In genomic region chr5:43432486-43433365, GRCh38 we compare ENCODE assay signal across 1 cellular context.
TF ChIP-seq lines count a peak whose summit lies in the region.

No MANE protein-coding gene starts in this region.

TF ChIP-seq in HepG2, 621 proteins besides CTCF, POLR2A, EP300 and RAD21 (continued from another document and continues in another):
- no peak for TF ChIP-seq THAP7 (CRISPR knock-in tag; IDR thresholded peaks at IDR 0.05)
- TF ChIP-seq NFAT5 (CRISPR knock-in tag; IDR thresholded peaks at IDR 0.05), result no peak
- 0 out of 2 replicates have a peak, but pooled peaks have one; percentile 32 for TF ChIP-seq IRF9 (CRISPR knock-in tag; IDR thresholded peaks at IDR 0.05; ENCODE audit: borderline replicate concordance)
- peak; percentile 73; the same call in 1 of the 2 replicates for TF ChIP-seq KDM3A (CRISPR knock-in tag; IDR thresholded peaks at IDR 0.05; ENCODE audit: low read depth)
- TF ChIP-seq ZNF431 (CRISPR knock-in tag; IDR thresholded peaks at IDR 0.05; ENCODE audit: borderline replicate concordance, low read depth), result peak; percentile 68; the same call in 1 of the 2 replicates
- TF ChIP-seq PRPF4 (IDR thresholded peaks at IDR 0.05; ENCODE audit: low read depth, low read length, poor library complexity, severe bottlenecking), result no peak
- peak; percentile 99 for TF ChIP-seq FOXJ3 (CRISPR knock-in tag; IDR thresholded peaks at IDR 0.05; ENCODE audit: borderline replicate concordance)
- TF ChIP-seq RBM22 (optimal IDR thresholded peaks at IDR 0.05; ENCODE audit: low read length), result no peak
- peak; percentile 60; the same call in 1 of the 2 replicates for TF ChIP-seq NR2C2 (CRISPR knock-in tag; IDR thresholded peaks at IDR 0.05; ENCODE audit: borderline replicate concordance)
- TF ChIP-seq SP1 (IDR thresholded peaks at IDR 0.05), result no peak
- no peak for TF ChIP-seq SP1 (CRISPR knock-in tag; IDR thresholded peaks at IDR 0.05)
- peak; percentile 36; the same call in 1 of the 2 replicates for TF ChIP-seq HIVEP1 (CRISPR knock-in tag; IDR thresholded peaks at IDR 0.05)
- TF ChIP-seq TBX2 (CRISPR knock-in tag; IDR thresholded peaks at IDR 0.05; ENCODE audit: borderline replicate concordance), result peak; percentile 91
- TF ChIP-seq ZFP1 (CRISPR knock-in tag; IDR thresholded peaks at IDR 0.05), result peak; percentile 89; the same call in 1 of the 2 replicates
- TF ChIP-seq GATAD2A (CRISPR knock-in tag; IDR thresholded peaks at IDR 0.05), result peak; percentile 99
- TF ChIP-seq FOXM1 (CRISPR knock-in tag; IDR thresholded peaks at IDR 0.05), result no peak
- no peak for TF ChIP-seq ISX (CRISPR knock-in tag; conservative IDR thresholded peaks at IDR 0.05)
- peak; percentile 53 for TF ChIP-seq PHF20 (CRISPR knock-in tag; IDR thresholded peaks at IDR 0.05)
- peak; percentile 92; the same call in 1 of the 2 replicates for TF ChIP-seq MBD4 (IDR thresholded peaks at IDR 0.05; ENCODE audit: borderline replicate concordance, low read length)
- TF ChIP-seq HOXD1 (CRISPR knock-in tag; IDR thresholded peaks at IDR 0.05), result peak; percentile 81; the same call in 1 of the 2 replicates
- 0 out of 2 replicates have a peak, but pooled peaks have one; percentile 25 for TF ChIP-seq KDM2A (CRISPR knock-in tag; IDR thresholded peaks at IDR 0.05; ENCODE audit: borderline replicate concordance, low read depth)
- TF ChIP-seq ZNF335 (CRISPR knock-in tag; IDR thresholded peaks at IDR 0.05), result peak; percentile 67; the same call in 1 of the 2 replicates
- TF ChIP-seq ATF2 (CRISPR knock-in tag; IDR thresholded peaks at IDR 0.05), result peak; percentile 80
- peak; percentile 100 for TF ChIP-seq CEBPG (CRISPR knock-in tag; IDR thresholded peaks at IDR 0.05)
- peak; percentile 54 for TF ChIP-seq ZEB1 (IDR thresholded peaks at IDR 0.05; ENCODE audit: insufficient replicate concordance, low read depth)
- TF ChIP-seq STAT6 (CRISPR knock-in tag; IDR thresholded peaks at IDR 0.05; ENCODE audit: borderline replicate concordance), result peak; percentile 80; the same call in 1 of the 2 replicates
- peak; percentile 79 for TF ChIP-seq HOXA5 (CRISPR knock-in tag; IDR thresholded peaks at IDR 0.05)
- TF ChIP-seq MIXL1 (CRISPR knock-in tag; IDR thresholded peaks at IDR 0.05), result peak; percentile 90; the same call in 1 of the 2 replicates
- 0 out of 2 replicates have a peak, but pooled peaks have one; percentile 23 for TF ChIP-seq ZSCAN25 (CRISPR knock-in tag; IDR thresholded peaks at IDR 0.05)
- no peak for TF ChIP-seq ZNF160 (CRISPR knock-in tag; IDR thresholded peaks at IDR 0.05)
- peak; percentile 88; the same call in 1 of the 2 replicates for TF ChIP-seq NFKBIZ (CRISPR knock-in tag; IDR thresholded peaks at IDR 0.05)
- peak; percentile 58; the same call in 1 of the 2 replicates for TF ChIP-seq ZMYM2 (CRISPR knock-in tag; IDR thresholded peaks at IDR 0.05)
- peak; percentile 21; the same call in 1 of the 2 replicates for TF ChIP-seq SP5 (CRISPR knock-in tag; IDR thresholded peaks at IDR 0.05; ENCODE audit: borderline replicate concordance, low read depth)
- peak; percentile 96; the same call in 1 of the 2 replicates for TF ChIP-seq CBX5 (CRISPR knock-in tag; IDR thresholded peaks at IDR 0.05; ENCODE audit: borderline replicate concordance)
- 0 out of 2 replicates have a peak, but pooled peaks have one; percentile 69 for TF ChIP-seq TP53 (CRISPR knock-in tag; conservative IDR thresholded peaks at IDR 0.05)
- TF ChIP-seq ZFP90 (CRISPR knock-in tag; IDR thresholded peaks at IDR 0.05; ENCODE audit: borderline replicate concordance), result 0 out of 2 replicates have a peak, but pooled peaks have one; percentile 40
- peak; percentile 22 for TF ChIP-seq ZNF781 (CRISPR knock-in tag; IDR thresholded peaks at IDR 0.05; ENCODE audit: borderline replicate concordance, not compliant biosample characterization)
- TF ChIP-seq TEAD3 (CRISPR knock-in tag; optimal IDR thresholded peaks at IDR 0.05; ENCODE audit: borderline replicate concordance), result peak; percentile 91
- TF ChIP-seq BCL6 (CRISPR knock-in tag; IDR thresholded peaks at IDR 0.05), result peak; percentile 100
- peak; percentile 57; the same call in 1 of the 2 replicates for TF ChIP-seq ATF1 (CRISPR knock-in tag; IDR thresholded peaks at IDR 0.05)
- TF ChIP-seq ZBTB10 (CRISPR knock-in tag; IDR thresholded peaks at IDR 0.05; ENCODE audit: borderline replicate concordance), result peak; percentile 37; the same call in 1 of the 2 replicates
- peak; percentile 89 for TF ChIP-seq MED1 (CRISPR knock-in tag; IDR thresholded peaks at IDR 0.05)
- TF ChIP-seq ZNF557 (CRISPR knock-in tag; IDR thresholded peaks at IDR 0.05), result 0 out of 2 replicates have a peak, but pooled peaks have one; percentile 47
- no peak for TF ChIP-seq CREB1 (IDR thresholded peaks at IDR 0.05)
- peak; percentile 86 for TF ChIP-seq CREB1 (CRISPR knock-in tag; IDR thresholded peaks at IDR 0.05)
- no peak for TF ChIP-seq JARID2 (CRISPR knock-in tag; IDR thresholded peaks at IDR 0.05; ENCODE audit: insufficient replicate concordance)
- peak; percentile 82; the same call in 1 of the 2 replicates for TF ChIP-seq ZNF280D (CRISPR knock-in tag; IDR thresholded peaks at IDR 0.05)
- TF ChIP-seq KLF16 (CRISPR knock-in tag; IDR thresholded peaks at IDR 0.05), result peak in 1 of 2 experiments; percentile 92; a peak in 1 of 4 replicates
- peak; percentile 97 for TF ChIP-seq PHF21A (CRISPR knock-in tag; IDR thresholded peaks at IDR 0.05)
- TF ChIP-seq AKAP8 (CRISPR knock-in tag; IDR thresholded peaks at IDR 0.05), result 0 out of 2 replicates have a peak, but pooled peaks have one; percentile 63
- TF ChIP-seq ZNF703 (CRISPR knock-in tag; IDR thresholded peaks at IDR 0.05; ENCODE audit: borderline replicate concordance), result 0 out of 2 replicates have a peak, but pooled peaks have one; percentile 60
- no peak for TF ChIP-seq TAF15 (IDR thresholded peaks at IDR 0.05; ENCODE audit: low read depth, low read length, poor library complexity, severe bottlenecking)
